Comparison of ENCODE assay signal across 24 cellular contexts in the genomic region with DNA sequence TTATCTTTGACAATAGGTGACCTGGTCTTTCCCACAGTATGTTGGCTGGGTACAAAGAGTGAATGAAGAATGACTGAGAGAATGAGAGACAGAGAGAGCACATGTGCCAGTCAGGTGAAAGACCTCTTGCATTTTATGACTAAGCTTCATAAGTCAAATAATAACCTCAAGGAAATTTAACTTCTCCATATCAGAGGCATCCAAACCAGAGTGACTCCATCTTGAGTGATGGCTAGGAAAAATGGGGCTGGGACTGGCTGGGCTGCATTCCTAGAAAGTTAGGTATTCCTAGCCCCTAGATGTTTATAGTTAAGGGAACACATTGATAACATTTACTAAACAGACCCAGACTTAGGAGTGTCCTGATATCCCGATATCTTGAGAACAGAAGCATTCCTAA.
"Had no signal": no experiment of that assay in that cellular context is flagged by ENCODE, and none has a peak within 500 bp of the region (broad histone marks: within the 10 kb centered on the region; RNA-seq: fewer than 3 reads in every experiment).

No MANE protein-coding gene starts in this region.

- ATAC-seq: foreskin keratinocyte; gastroesophageal sphincter; heart left ventricle; left lobe of liver; naive thymus-derived CD4-positive, alpha-beta T cell; psoas muscle; right cardiac atrium; stimulated activated naive B cell treated with anti-CD40 and anti-IgM and Interleukin-4, amounts not matched to agents 10 μg/mL and 1 μg/mL and 100 μg/mL, for 72 hours had no signal

- H3K9ac ChIP-seq: neural progenitor cell had no signal

- H3K27me3 ChIP-seq: esophagus muscularis mucosa, foreskin keratinocyte, heart left ventricle, hepatocyte, neural progenitor cell, spleen, tibial nerve, vagina had no signal

- DNase-seq: dermis blood vessel endothelial cell; effector memory CD4-positive, alpha-beta T cell; foreskin keratinocyte; heart left ventricle; kidney; mesenchymal stem cell; midbrain; naive thymus-derived CD4-positive, alpha-beta T cell; psoas muscle; right cardiac atrium; spleen; stimulated activated naive B cell treated with anti-CD40 and anti-IgM and Interleukin-4, amounts not matched to agents 10 μg/mL and 1 μg/mL and 100 μg/mL, for 72 hours had no signal

- H3K27ac ChIP-seq: coronary artery, esophagus muscularis mucosa, foreskin keratinocyte, gastroesophageal sphincter, heart left ventricle, hepatocyte, neural progenitor cell, psoas muscle, skin epidermis, spleen, thoracic aorta, tibial nerve, vagina had no signal

- FAIRE-seq: endothelial cell of umbilical vein, kidney had no signal

- H3K36me3 ChIP-seq: esophagus muscularis mucosa, gastroesophageal sphincter, heart left ventricle, neural progenitor cell, spleen, thoracic aorta, tibial nerve, vagina had no signal

- H2AFZ ChIP-seq: hepatocyte, neural progenitor cell had no signal

- H3K4me1 ChIP-seq: foreskin keratinocyte, neural progenitor cell, psoas muscle, tibial nerve had no signal

- H3K4me2 ChIP-seq: hepatocyte, neural progenitor cell had no signal

- H3K4me3 ChIP-seq: coronary artery, esophagus muscularis mucosa, gastroesophageal sphincter, heart left ventricle, hepatocyte, lung, neural progenitor cell, psoas muscle, skin epidermis, spleen, thoracic aorta, tibial nerve, vagina had no signal

- H3K9me3 ChIP-seq: esophagus muscularis mucosa, psoas muscle, thoracic aorta, vagina had no signal
